8 cellular contexts compared by ENCODE assay signal in genomic region chr20:24992420-24993205, GRCh38. TPM values are rescaled to one million over a fixed set of nuclear protein-coding genes. Genes with fewer than 3 reads are reported as not detected.
A peak's percentile ranks its signal among the peaks of the same experiment; 100 is the strongest.
DNase-seq lines count a peak whose midpoint lies in the region; ATAC-seq and TF ChIP-seq lines count a peak whose summit lies in the region.

Gene APMAP, minus strand, starts transcription at chr20:24992751. Its CDS starts 63 bp downstream, at chr20:24992688.

- WGBS in mammary epithelial cell (ENCODE audit: low coverage, missing lambda C conversion rate), result 1% methylated on average over 28 of the region's 74 CpGs
- 2% methylated on average over 72 of the region's 74 CpGs for WGBS in smooth muscle cell (ENCODE audit: low lambda C conversion rate)

- H3K79me2 ChIP-seq in mammary epithelial cell (ENCODE audit: insufficient read depth, low read length) (peaks cover 47% of the 10 kb centered on the region), smooth muscle cell (ENCODE audit: low read depth) (peaks cover 45% of the 10 kb centered on the region)

- no peaks in the 10 kb centered on the region for H4K20me1 ChIP-seq in mammary epithelial cell (ENCODE audit: insufficient read depth, low read length)
- H4K20me1 ChIP-seq in smooth muscle cell (ENCODE audit: low read depth), result peaks cover 19% of the 10 kb centered on the region

- peak; percentile 61 for DNase-seq in AG04450 (ENCODE audit: low read depth, low spot score)
- peak; percentile 91 for DNase-seq in NCI-H2196 treated with DMSO at 0.1 percent for 48 hours (lab: John Stamatoyannopoulos, UW; ENCODE audit: unreplicated experiment)
- peak; percentile 91 for DNase-seq in mammary epithelial cell
- peak; percentile 97 for DNase-seq in iPS-NIHi11 (ENCODE audit: low spot score)
- DNase-seq in smooth muscle cell (lab: John Stamatoyannopoulos, UW; ENCODE audit: unreplicated experiment), result peak; percentile 79

- H3K9me3 ChIP-seq in AG04450 (ENCODE audit: control insufficient read depth, insufficient read depth, low read length) (no peaks in the 10 kb centered on the region; the same call in 1 of the 2 replicates), mammary epithelial cell (replicated peaks; ENCODE audit: insufficient read depth, low read length) (no peaks in the 10 kb centered on the region), smooth muscle cell (replicated peaks; ENCODE audit: low read depth) (no peaks in the 10 kb centered on the region)

- H3K27ac ChIP-seq in AG04450 (ENCODE audit: low read depth, low read length) (peak within 1 kb of the TSS; percentile 88), mammary epithelial cell (ENCODE audit: insufficient read depth, low read depth, low read length) (peak within 1 kb of the TSS; percentile 63), smooth muscle cell (ENCODE audit: low read depth) (peak within 1 kb of the TSS; percentile 90)

- peak; percentile 93 for ATAC-seq in GM18870 (IDR thresholded peaks at IDR 0.05; ENCODE audit: unreplicated experiment)
- ATAC-seq in HG03108 (IDR thresholded peaks at IDR 0.05; ENCODE audit: unreplicated experiment), result peak; percentile 95

- H3K4me1 ChIP-seq in mammary epithelial cell (ENCODE audit: insufficient read depth, low read length) (peaks cover 27% of the 10 kb centered on the region), smooth muscle cell (ENCODE audit: low read depth) (peaks cover 4% of the 10 kb centered on the region)

- in situ Hi-C loops in mammary epithelial cell (cut with MboI; ENCODE audit: low sequenced_read_pairs in 2 of 2), result loop anchor here (10.0 to 25.0 kb wide), 5 partner anchors 182 to 870 kb away; partner anchors contain the start of genes GINS1 (in 2 of the 2) and ENTPD6 (in 1 of the 2)

- H3K4me2 ChIP-seq in mammary epithelial cell (ENCODE audit: insufficient read depth, low read depth, low read length), result peak within 1 kb of the TSS; percentile 97
- peak within 1 kb of the TSS; percentile 98 for H3K4me2 ChIP-seq in smooth muscle cell

- H3K9ac ChIP-seq in mammary epithelial cell (ENCODE audit: insufficient read depth, low read length) (peak within 1 kb of the TSS; percentile 66), smooth muscle cell (ENCODE audit: low read depth) (peak within 1 kb of the TSS; percentile 85)

- intact Hi-C loops in mammary epithelial cell (cut with micrococcal nuclease), result loop anchor here (1.0 to 5.0 kb wide), 7 partner anchors 62 to 1056 kb away; partner anchors contain the start of genes ABHD12, ENTPD6, NANP and PYGB

- TF ChIP-seq CTCF in AG04450 (IDR thresholded peaks at IDR 0.05; ENCODE audit: low read depth, low read length) (no peak), WI38 (IDR thresholded peaks at IDR 0.05; ENCODE audit: low read depth, low read length) (no peak), mammary epithelial cell (conservative IDR thresholded peaks at IDR 0.05 in 1 of 2, IDR thresholded peaks at IDR 0.05 in 1 of 2; ENCODE audit: extremely low read depth in 1 of 2, insufficient read depth in 1 of 2, low read depth in 1 of 2, low read length in 2 of 2) (no peak), smooth muscle cell (IDR thresholded peaks at IDR 0.05; ENCODE audit: borderline replicate concordance, insufficient read depth, poor library complexity, severe bottlenecking) (no peak)

- no peaks in the 10 kb centered on the region for H3K36me3 ChIP-seq in mammary epithelial cell (ENCODE audit: insufficient read depth, low read length)
- H3K36me3 ChIP-seq in smooth muscle cell (ENCODE audit: low read depth), result no peaks in the 10 kb centered on the region

- no TSS peak for BruUV-seq in mammary epithelial cell (replicated peaks; lab: Mats Ljungman, UMichigan)

- peaks cover 5% of the 10 kb centered on the region for H3K27me3 ChIP-seq in AG04450 (ENCODE audit: control insufficient read depth, insufficient read depth, low read length)
- H3K27me3 ChIP-seq in mammary epithelial cell (ENCODE audit: insufficient read depth, low read length), result no peaks in the 10 kb centered on the region
- H3K27me3 ChIP-seq in smooth muscle cell (ENCODE audit: low read depth), result peaks cover 4% of the 10 kb centered on the region

- POLR2A ChIA-PET in AG04450 (lab: Yijun Ruan, JAX), result no interaction called here

- no peaks in the 10 kb centered on the region for H3F3A ChIP-seq in smooth muscle cell (ENCODE audit: low read depth)

- peak within 1 kb of the TSS; percentile 97 for H2AFZ ChIP-seq in mammary epithelial cell (ENCODE audit: low read depth, low read length)
- H2AFZ ChIP-seq in smooth muscle cell (ENCODE audit: low read depth), result peak within 1 kb of the TSS; percentile 97

- H3K4me3 ChIP-seq in AG04450 (ENCODE audit: low read depth, low read length) (peak within 1 kb of the TSS; percentile 95), WI38 (ENCODE audit: low read depth, low read length) (peak within 1 kb of the TSS; percentile 77), mammary epithelial cell (replicated peaks in 1 of 3; ENCODE audit: insufficient read depth in 1 of 3, low read depth in 2 of 3, low read length in 3 of 3) (peak within 1 kb of the TSS; percentile 85 to 98 (median 90)), smooth muscle cell (peak within 1 kb of the TSS; percentile 77)

- CTCF ChIA-PET in AG04450 (lab: Charles Lee) (interaction anchor here (0.9 to 7.9 kb wide), 7 partner anchors 41 to 528 kb away, joined by 3 to 147 read pairs (median 4); partner anchors contain the start of genes GINS1 and PYGB), mammary epithelial cell (lab: Charles Lee; ENCODE audit: low non-redundant PET) (interaction anchor here (0.6 kb wide), 1 partner anchor 211 kb away, joined by 3 read pairs; no protein-coding TSS in a partner anchor)

- dilution Hi-C loops in mammary epithelial cell (cut with HindIII; ENCODE audit: low sequenced_read_pairs), result no loop called here

RNA-seq across cellular contexts. Expression of gene APMAP, which starts in this region (rescaled TPM):
- polyA plus RNA-seq in AG04450 (2011; rRNA removed), result 94.5 and 97.4 TPM in 2 replicates
- polyA minus RNA-seq in AG04450 (2011; rRNA and poly(A)+ RNA removed), result 30.1 and 30.6 TPM in 2 replicates
- 100 to 1,000 TPM in 1 of 2 donors, 10 to 100 TPM in 1; 74.6 to 104 TPM for total RNA-seq in mammary epithelial cell
- 66.1 TPM for polyA plus RNA-seq in mammary epithelial cell
- polyA minus RNA-seq in mammary epithelial cell, result 30.9 TPM
- 54.4 and 57.4 TPM in 2 replicates for total RNA-seq in smooth muscle cell
- polyA plus RNA-seq in smooth muscle cell, result 86.9 and 90.9 TPM in 2 replicates

Comparison
In these comparisons a context has a peak if more than half of its experiments do, and no peak if none do; other contexts are left out.
1. Peak in every context shown above with its lines: DNase-seq, ATAC-seq, H3K4me3 ChIP-seq and H3K27ac ChIP-seq.